In the genomic region with DNA sequence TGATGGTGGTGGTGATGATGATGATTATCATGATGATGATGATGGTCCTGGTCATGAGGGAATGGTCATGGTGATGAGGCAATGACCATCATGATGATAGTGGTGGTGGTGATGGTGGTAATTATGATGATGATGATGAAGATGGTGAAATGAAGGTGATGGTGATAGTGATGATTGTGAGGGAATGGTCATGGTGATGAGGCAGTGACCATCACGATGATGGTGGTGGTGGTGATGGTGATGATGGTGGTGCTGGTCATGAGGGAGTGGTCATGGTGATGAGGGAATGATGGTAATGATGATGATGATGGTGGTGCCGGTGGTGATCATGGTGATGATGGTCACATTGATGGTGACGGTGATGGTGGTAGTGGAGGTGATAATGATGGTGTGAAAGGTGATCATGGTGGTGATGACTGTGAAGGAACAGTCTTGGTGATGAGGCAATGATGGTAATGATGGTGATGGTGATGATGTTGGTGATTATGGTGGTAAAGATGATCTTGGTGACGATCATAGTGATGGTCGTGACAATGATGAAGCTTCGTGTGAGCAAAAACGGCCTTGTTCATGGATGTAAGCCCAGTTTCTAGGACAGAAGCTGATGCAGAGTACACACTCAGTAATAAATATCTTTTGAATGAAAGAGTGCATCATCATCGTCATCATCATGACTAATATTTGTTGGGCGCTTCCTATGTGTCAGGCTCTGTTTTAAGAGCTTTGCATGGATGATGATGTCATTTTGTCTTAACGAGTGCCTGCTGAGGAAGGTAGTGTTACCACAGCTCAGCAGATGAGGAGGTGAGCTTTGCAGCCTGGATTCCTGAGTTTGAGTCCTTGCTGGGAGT, we compare ENCODE assay signal across 14 cellular contexts. TPM values are rescaled to one million over a fixed set of nuclear protein-coding genes. Genes with fewer than 3 reads are reported as not detected.
DNase-seq lines count a peak whose midpoint lies in the region; ATAC-seq, FAIRE-seq and TF ChIP-seq lines count a peak whose summit lies in the region.
"Had no signal": no experiment of that assay in that cellular context is flagged by ENCODE, and none has a peak within 500 bp of the region (broad histone marks: within the 10 kb centered on the region; RNA-seq: fewer than 3 reads in every experiment).

No MANE protein-coding gene starts in this region.

- peak overlapping the region; percentile 91 for H3K27ac ChIP-seq in psoas muscle
- no peak overlapping the region for H3K27ac ChIP-seq in esophagus muscularis mucosa (replicated peaks in 1 of 4)

- no peak overlapping the region for H3K27ac Mint-ChIP-seq in activated naive CD8-positive, alpha-beta T cell treated with anti-CD3 and anti-CD28 coated beads, Interleukin-2, amount 50 U/mL, for 24 hours
- H3K27ac Mint-ChIP-seq: activated CD8-positive, alpha-beta T cell treated with anti-CD3 and anti-CD28 coated beads for 36 hours; activated naive CD8-positive, alpha-beta T cell treated with anti-CD3 and anti-CD28 coated beads for 36 hours; natural killer cell had no signal

- TF ChIP-seq EP300 in esophagus muscularis mucosa (IDR thresholded peaks at IDR 0.05), result no peak

- no peak overlapping the region for H3K4me3 Mint-ChIP-seq in activated naive CD8-positive, alpha-beta T cell treated with anti-CD3 and anti-CD28 coated beads, Interleukin-2, amount 50 U/mL, for 24 hours
- H3K4me3 Mint-ChIP-seq: activated CD8-positive, alpha-beta T cell treated with anti-CD3 and anti-CD28 coated beads for 36 hours; activated naive CD8-positive, alpha-beta T cell treated with anti-CD3 and anti-CD28 coated beads for 36 hours; natural killer cell had no signal

- intact Hi-C loops in psoas muscle (cut with DNase I), result loop anchor here in 1 of 2 donors (5.0 kb wide), 1 partner anchor 113 kb away; no protein-coding TSS in a partner anchor
- intact Hi-C loops in esophagus muscularis mucosa (cut with DNase I), result no loop called here

- no peaks in the 10 kb centered on the region for H3K9me3 Mint-ChIP-seq in activated naive CD8-positive, alpha-beta T cell treated with anti-CD3 and anti-CD28 coated beads, Interleukin-2, amount 50 U/mL, for 24 hours
- H3K9me3 Mint-ChIP-seq: activated CD8-positive, alpha-beta T cell treated with anti-CD3 and anti-CD28 coated beads for 36 hours; activated naive CD8-positive, alpha-beta T cell treated with anti-CD3 and anti-CD28 coated beads for 36 hours; natural killer cell had no signal

- no peaks in the 10 kb centered on the region for H3K36me3 Mint-ChIP-seq in activated naive CD8-positive, alpha-beta T cell treated with anti-CD3 and anti-CD28 coated beads, Interleukin-2, amount 50 U/mL, for 24 hours (ENCODE audit: low read depth)
- H3K36me3 Mint-ChIP-seq: activated naive CD8-positive, alpha-beta T cell treated with anti-CD3 and anti-CD28 coated beads for 36 hours; natural killer cell had no signal

- no peaks in the 10 kb centered on the region for H3K27me3 Mint-ChIP-seq in activated naive CD8-positive, alpha-beta T cell treated with anti-CD3 and anti-CD28 coated beads, Interleukin-2, amount 50 U/mL, for 24 hours
- H3K27me3 Mint-ChIP-seq: activated CD8-positive, alpha-beta T cell treated with anti-CD3 and anti-CD28 coated beads for 36 hours; activated naive CD8-positive, alpha-beta T cell treated with anti-CD3 and anti-CD28 coated beads for 36 hours had no signal

- peak; percentile 70 to 78 (median 74) for ATAC-seq in psoas muscle
- no peak for ATAC-seq in activated naive CD8-positive, alpha-beta T cell treated with anti-CD3 and anti-CD28 coated beads, Interleukin-2, amount 50 U/mL, for 24 hours
- ATAC-seq: activated CD8-positive, alpha-beta T cell treated with anti-CD3 and anti-CD28 coated beads for 36 hours; natural killer cell had no signal

- H3K4me3 ChIP-seq in bronchial epithelial cell (ENCODE audit: low read depth, low read length) (no peak overlapping the region), psoas muscle (no peak overlapping the region), esophagus muscularis mucosa (no peak overlapping the region)

- no peaks in the 10 kb centered on the region for H3K36me3 ChIP-seq in bronchial epithelial cell (ENCODE audit: control insufficient read depth, insufficient read depth, low read length)
- H3K36me3 ChIP-seq in psoas muscle (ENCODE audit: insufficient read depth in 1 of 2, low read depth in 1 of 2), result no peaks in the 10 kb centered on the region
- peaks cover 0 to 6% (median 3%) of the 10 kb centered on the region in 4 donors for H3K36me3 ChIP-seq in esophagus muscularis mucosa

- TF ChIP-seq CTCF in bronchial epithelial cell (IDR thresholded peaks at IDR 0.05; ENCODE audit: insufficient read depth, low read length, severe bottlenecking) (no peak), psoas muscle (IDR thresholded peaks at IDR 0.05) (no peak), esophagus muscularis mucosa (IDR thresholded peaks at IDR 0.05) (no peak)

- H3K9me3 ChIP-seq in psoas muscle (no peaks in the 10 kb centered on the region), esophagus muscularis mucosa (no peaks in the 10 kb centered on the region)

- no peak for TF ChIP-seq POLR2A in esophagus muscularis mucosa (IDR thresholded peaks at IDR 0.05; ENCODE audit: low read depth)

- peaks cover 2% of the 10 kb centered on the region for H3K4me1 Mint-ChIP-seq in activated naive CD8-positive, alpha-beta T cell treated with anti-CD3 and anti-CD28 coated beads, Interleukin-2, amount 50 U/mL, for 24 hours

- WGBS in psoas muscle, 3 donors, result 59 to 79% (median 63%) methylated on average over 10 of the region's 10 CpGs
- WGBS in esophagus muscularis mucosa, result 84% methylated on average over 10 of the region's 10 CpGs

- peak; percentile 85 for DNase-seq in EL
- peak; percentile 89 for DNase-seq in M059J (ENCODE audit: low read depth)
- DNase-seq in bronchial epithelial cell (ENCODE audit: low read depth), result peak; percentile 95
- no peak for DNase-seq in psoas muscle
- no peak for DNase-seq in stimulated activated CD4-positive, alpha-beta T cell treated with anti-CD3 and anti-CD28 coated beads, Interleukin-4, amount 100 ng/mL, for 4 hours
- DNase-seq in NCI-H748 treated with DMSO at 0.1 percent for 48 hours (lab: John Stamatoyannopoulos, UW), result no peak
- no peak for DNase-seq in esophagus muscularis mucosa (ENCODE audit: extremely low spot score)
- no peak for DNase-seq in activated naive CD8-positive, alpha-beta T cell treated with anti-CD3 and anti-CD28 coated beads, Interleukin-2, amount 50 U/mL, for 24 hours
- DNase-seq: activated CD8-positive, alpha-beta T cell treated with anti-CD3 and anti-CD28 coated beads for 36 hours; activated naive CD8-positive, alpha-beta T cell treated with anti-CD3 and anti-CD28 coated beads for 36 hours; H7; Kasumi-1; natural killer cell; NCI-H524 treated with DMSO at 0.1 percent for 48 hours had no signal

- FAIRE-seq in bronchial epithelial cell (lab: Jason Lieb, UNC), result no peak

- peaks cover 15% of the 10 kb centered on the region for H3K4me1 ChIP-seq in psoas muscle
- H3K4me1 ChIP-seq in esophagus muscularis mucosa, result peaks cover 9 to 25% (median 19%) of the 10 kb centered on the region in 4 donors

- no peaks in the 10 kb centered on the region for H3K27me3 ChIP-seq in bronchial epithelial cell (ENCODE audit: control insufficient read depth, insufficient read depth, low read length)
- H3K27me3 ChIP-seq in psoas muscle (ENCODE audit: insufficient read depth in 3 of 3, low read length in 2 of 3), result no peaks in the 10 kb centered on the region
- H3K27me3 ChIP-seq in esophagus muscularis mucosa, result no peaks in the 10 kb centered on the region

RNA-seq across cellular contexts. Expression of gene SBK2, which starts 17.2 kb away (rescaled TPM):
- total RNA-seq in M059J (2014; rRNA removed; shearing (Covaris generic)), result 0.20 TPM in 1 of 2 replicates, not detected in the other
- total RNA-seq in bronchial epithelial cell (not detected in 2 replicates), psoas muscle (10 to 100 TPM in 1 of 4 donors, 1 to 10 TPM in 2, under 1 TPM in 1; 0.59 to 13.4 (median 3.7) TPM), esophagus muscularis mucosa (not detected)
- 1 to 10 TPM in 1 of 3 donors, under 1 TPM in 2; 0.14 to 1.1 (median 0.91) TPM for polyA plus RNA-seq in psoas muscle
- total RNA-seq: activated CD8-positive, alpha-beta T cell treated with anti-CD3 and anti-CD28 coated beads for 36 hours; activated naive CD8-positive, alpha-beta T cell treated with anti-CD3 and anti-CD28 coated beads for 36 hours; natural killer cell had no signal

RNA-seq across cellular contexts. Expression of gene SBK3, which starts 25.7 kb away (rescaled TPM):
- total RNA-seq in M059J (2014; rRNA removed; shearing (Covaris generic)), result not detected in 2 replicates
- not detected in 2 replicates for total RNA-seq in bronchial epithelial cell
- total RNA-seq in psoas muscle, result 10 to 100 TPM in 2 of 4 donors, 1 to 10 TPM in 1, under 1 TPM in 1; 0.79 to 30.8 (median 7.6) TPM
- 10 to 100 TPM in 1 of 3 donors, 1 to 10 TPM in 2; 5.4 to 10.6 (median 7.9) TPM for polyA plus RNA-seq in psoas muscle
- total RNA-seq in esophagus muscularis mucosa, result 1 to 10 TPM in 2 of 4 donors, under 1 TPM in 1, not detected in 1; 0.83 to 1.5 (median 1.5) TPM
- total RNA-seq: activated CD8-positive, alpha-beta T cell treated with anti-CD3 and anti-CD28 coated beads for 36 hours; activated naive CD8-positive, alpha-beta T cell treated with anti-CD3 and anti-CD28 coated beads for 36 hours; natural killer cell had no signal

RNA-seq across cellular contexts. Expression of gene SSC5D, which starts 31.4 kb away (rescaled TPM):
- total RNA-seq in M059J (2014; rRNA removed; shearing (Covaris generic)), result 1.8 and 7.2 TPM in 2 replicates
- total RNA-seq in bronchial epithelial cell, result under 0.01 and 0.26 TPM in 2 replicates
- 1 to 10 TPM; 1.2 to 4.6 (median 1.9) TPM for total RNA-seq in psoas muscle
- under 1 TPM; 0.11 to 0.35 (median 0.16) TPM for polyA plus RNA-seq in psoas muscle
- total RNA-seq in esophagus muscularis mucosa, result 10 to 100 TPM in 3 of 4 donors, 1 to 10 TPM in 1; 9.5 to 41.2 (median 14.6) TPM

RNA-seq across cellular contexts. Expression of gene NAT14, which starts 34.7 kb away (rescaled TPM):
- 14.4 and 26.1 TPM in 2 replicates for total RNA-seq in M059J (2014; rRNA removed; shearing (Covaris generic))
- total RNA-seq in bronchial epithelial cell, result 2.4 and 3.5 TPM in 2 replicates
- 1 to 10 TPM; 2.6 to 6.3 (median 4.5) TPM for total RNA-seq in psoas muscle
- 1 to 10 TPM; 2.0 to 4.2 (median 3.6) TPM for polyA plus RNA-seq in psoas muscle
- total RNA-seq in esophagus muscularis mucosa, result 10 to 100 TPM in 3 of 4 donors, 1 to 10 TPM in 1; 5.8 to 14.2 (median 10.2) TPM

RNA-seq across cellular contexts. Expression of gene ZNF628, which starts 43.3 kb away (rescaled TPM):
- 8.8 and 13.9 TPM in 2 replicates for total RNA-seq in M059J (2014; rRNA removed; shearing (Covaris generic))
- 0.79 and 1.0 TPM in 2 replicates for total RNA-seq in bronchial epithelial cell
- 10 to 100 TPM in 2 of 4 donors, 1 to 10 TPM in 2; 5.9 to 14.3 (median 11.5) TPM for total RNA-seq in psoas muscle
- 10 to 100 TPM; 11.8 to 12.4 (median 12.2) TPM for polyA plus RNA-seq in psoas muscle
- total RNA-seq in esophagus muscularis mucosa, result 10 to 100 TPM in 3 of 4 donors, 1 to 10 TPM in 1; 5.1 to 16.6 (median 11.9) TPM

Comparison
In these comparisons a context has a peak if more than half of its experiments do, and no peak if none do; other contexts are left out.
1. DNase-seq: peak in EL (single experiment), M059J (single experiment) and bronchial epithelial cell (single experiment); none in psoas muscle (0 of 2), stimulated activated CD4-positive, alpha-beta T cell treated with anti-CD3 and anti-CD28 coated beads, Interleukin-4, amount 100 ng/mL, for 4 hours (0 of 2), NCI-H748 treated with DMSO at 0.1 percent for 48 hours (single experiment), esophagus muscularis mucosa (single experiment) and activated naive CD8-positive, alpha-beta T cell treated with anti-CD3 and anti-CD28 coated beads, Interleukin-2, amount 50 U/mL, for 24 hours (single experiment).